ENCODE assay signal across 8 cellular contexts in the genomic region with DNA sequence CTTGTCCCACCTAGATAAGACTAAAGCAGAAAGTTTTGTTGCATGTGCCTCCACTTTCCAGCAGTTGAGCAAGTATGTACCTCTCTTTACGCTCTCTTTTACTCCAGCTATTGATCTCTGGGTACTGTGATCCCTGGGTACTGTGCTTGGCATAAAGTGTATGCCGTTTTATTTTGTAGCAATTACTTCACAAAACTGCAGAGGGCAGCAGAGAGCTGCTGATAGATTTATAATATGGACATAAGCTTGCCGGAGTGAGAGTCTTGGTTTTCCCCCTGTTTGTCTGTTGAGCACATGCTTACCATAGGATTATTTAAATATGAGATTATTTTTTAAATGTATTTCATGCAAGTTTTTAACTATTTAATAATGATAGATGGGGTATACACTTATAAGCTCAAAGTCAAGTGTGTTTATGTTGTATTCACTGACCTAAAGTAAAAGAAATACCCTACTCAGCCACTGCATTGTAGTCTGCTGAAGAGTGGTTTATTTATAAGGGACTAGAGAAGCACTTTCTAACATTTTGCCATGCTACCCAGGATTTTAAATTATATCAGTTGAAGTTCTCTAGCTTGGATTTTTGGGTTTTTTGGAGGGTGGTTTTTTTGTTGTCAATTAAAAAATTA. TPM values are rescaled to one million over a fixed set of nuclear protein-coding genes. Genes with fewer than 3 reads are reported as not detected.
DNase-seq lines count a peak whose midpoint lies in the region; ATAC-seq and TF ChIP-seq lines count a peak whose summit lies in the region.

No MANE protein-coding gene starts in this region.

- TF ChIP-seq CTCF in NB4 (IDR thresholded peaks at IDR 0.05; ENCODE audit: low read depth, low read length) = peak; percentile 57

- H3K4me3 ChIP-seq in NB4 (ENCODE audit: low read depth, low read length) (no peak overlapping the region), skeletal muscle cell (ENCODE audit: low read depth, low read length) (no peak overlapping the region)

- DNase-seq in activated T-cell treated with anti-CD3 and anti-CD28 coated beads for 1 hour (ENCODE audit: low read depth) = peak; percentile 28
- no peak for DNase-seq in activated T-cell treated with anti-CD3 and anti-CD28 coated beads, Interleukin-2, amount 50 U/mL, for 1 hour
- DNase-seq in NB4 (ENCODE audit: low read depth) = peak; percentile 73
- peak; percentile 68 for DNase-seq in SK-N-DZ (ENCODE audit: low spot score)
- DNase-seq in amniotic stem cell (lab: John Stamatoyannopoulos, UW) = peak; percentile 57
- no peak for DNase-seq in left ventricle myocardium superior
- peak; percentile 23 for DNase-seq in skeletal muscle cell (ENCODE audit: low read depth)

- ATAC-seq in HG02623 (IDR thresholded peaks at IDR 0.05; ENCODE audit: unreplicated experiment) = peak; percentile 85
- peak; percentile 89 for ATAC-seq in left ventricle myocardium superior

- intact Hi-C loops in left ventricle myocardium superior (cut with micrococcal nuclease) = loop anchor here (5.0 kb wide), 1 partner anchor 325 kb away; no protein-coding TSS in a partner anchor

- TF ChIP-seq POLR2A in NB4 (IDR thresholded peaks at IDR 0.05; ENCODE audit: extremely low read depth, insufficient read length) = no peak

RNA-seq across cellular contexts. Expression of gene TTC1, which starts 13.0 kb away (rescaled TPM):
- 39.5 and 47.9 TPM in 2 replicates for polyA plus RNA-seq in SK-N-DZ (2014; cell fraction: cytosol; rRNA removed)
- 13.5 and 25.0 TPM in 2 replicates for polyA plus RNA-seq in SK-N-DZ (2014; cell fraction: nucleus; rRNA removed)
- 118 TPM for total RNA-seq in left ventricle myocardium superior

Comparison
In these comparisons a context has a peak if more than half of its experiments do, and no peak if none do; other contexts are left out.
1. DNase-seq: peak in activated T-cell treated with anti-CD3 and anti-CD28 coated beads for 1 hour (single experiment), NB4 (single experiment), SK-N-DZ (single experiment), amniotic stem cell (single experiment) and skeletal muscle cell (single experiment); none in activated T-cell treated with anti-CD3 and anti-CD28 coated beads, Interleukin-2, amount 50 U/mL, for 1 hour (single experiment) and left ventricle myocardium superior (single experiment).